In genomic region chr9:131946169-131946568, GRCh38 we compare ENCODE assay signal across 22 cellular contexts.
"Had no signal": no experiment of that assay in that cellular context is flagged by ENCODE, and none has a peak within 500 bp of the region (broad histone marks: within the 10 kb centered on the region; RNA-seq: fewer than 3 reads in every experiment).

No MANE protein-coding gene starts in this region.

- H3K36me3 ChIP-seq: adrenal gland had no signal

- H3K27me3 ChIP-seq: adrenal gland had no signal

- H3K4me1 ChIP-seq: adrenal gland had no signal

- H3K4me3 ChIP-seq: adrenal gland had no signal

- DNase-seq: activated B cell treated with CpG ODN at 0.5 μM for 24 hours; activated CD4-positive, alpha-beta memory T cell treated with anti-CD3 and anti-CD28 coated beads for 36 hours; activated CD4-positive, alpha-beta T cell treated with anti-CD3 and anti-CD28 coated beads for 1 hour; activated CD4-positive, alpha-beta T cell treated with anti-CD3 and anti-CD28 coated beads, Interleukin-2, amount 10 ng/mL, durations not matched to agents 24 days and 14 days; activated CD8-positive, alpha-beta memory T cell treated with anti-CD3 and anti-CD28 coated beads for 24 hours; activated gamma-delta T cell; activated naive CD4-positive, alpha-beta T cell treated with anti-CD3 and anti-CD28 coated beads for 36 hours; activated naive CD8-positive, alpha-beta T cell treated with anti-CD3 and anti-CD28 coated beads, Interleukin-2, amount 10 ng/mL, durations not matched to agents 7 days and 5 days; activated T-cell treated with anti-CD3 and anti-CD28 coated beads, Interleukin-2, amount 50 U/mL, for 4 hours; adrenal gland; anterior cingulate cortex; cortex of kidney; Kasumi-1; NCI-H1105; NCI-H1436; NCI-H187; NCI-H2081; NCI-H510A treated with DMSO at 0.1 percent for 48 hours; NCI-H69; NK-92 treated with Interleukin-12 subunit alpha and Interleukin-12 subunit beta, amount 100 ng/mL, for 24 hours; SIG-M5; T-helper 1 cell had no signal

- ATAC-seq: activated T-cell treated with anti-CD3 and anti-CD28 coated beads, Interleukin-2, amount 50 U/mL, for 4 hours had no signal

- H3K9me3 ChIP-seq: adrenal gland had no signal

- H3K27ac ChIP-seq: adrenal gland had no signal
